In the genomic region with DNA sequence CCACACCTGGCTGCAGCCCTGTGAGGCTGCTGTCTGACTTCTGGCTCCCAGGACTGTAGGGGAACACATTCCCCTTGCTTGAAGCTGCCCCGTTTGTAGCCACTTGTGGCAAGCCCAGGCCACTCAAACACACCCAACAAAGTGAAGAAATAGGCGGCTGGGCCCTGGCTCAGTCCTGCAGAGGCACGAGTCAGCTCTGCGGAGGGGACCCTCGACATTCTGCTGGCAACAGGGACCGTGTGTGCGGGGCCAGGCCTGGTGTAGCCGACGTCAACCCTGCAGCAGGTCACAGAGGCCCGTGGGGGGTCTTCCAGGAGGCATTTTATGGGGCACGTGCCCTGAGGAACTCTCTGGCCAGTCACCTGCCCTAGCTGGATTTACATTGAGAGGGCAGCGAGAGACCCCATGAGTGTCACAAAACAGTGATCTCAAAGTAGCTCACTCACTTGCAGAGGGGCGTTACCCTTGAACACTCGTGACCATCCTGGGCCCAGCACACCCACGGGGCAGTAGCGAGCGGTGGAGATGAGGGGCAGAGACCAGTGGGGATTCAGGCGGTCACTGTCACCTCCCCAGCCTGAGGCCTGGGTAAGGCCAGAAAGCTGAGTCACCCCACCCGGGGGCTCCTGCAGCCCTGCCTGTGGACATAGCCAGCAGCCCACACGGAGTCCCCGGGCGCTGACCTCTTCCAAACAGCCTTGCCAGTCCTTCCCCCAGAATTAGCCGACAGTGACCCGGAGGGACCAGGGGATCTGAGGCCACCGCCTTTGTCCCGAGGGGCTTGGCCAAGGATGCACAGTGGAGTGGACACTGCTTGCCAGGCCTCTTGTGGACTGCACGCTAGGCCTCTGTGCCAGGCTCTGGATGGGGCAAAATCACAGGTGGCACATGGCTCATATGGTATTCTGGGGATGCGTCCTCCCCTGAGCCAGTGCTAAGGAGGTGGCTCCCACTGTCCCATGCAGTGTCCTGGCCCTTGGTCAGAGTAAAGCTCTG, we compare ENCODE assay signal across 16 cellular contexts.
"Had no signal": no experiment of that assay in that cellular context is flagged by ENCODE, and none has a peak within 500 bp of the region (broad histone marks: within the 10 kb centered on the region; RNA-seq: fewer than 3 reads in every experiment).

No MANE protein-coding gene starts in this region.

- H3K4me3 Mint-ChIP-seq: activated CD4-positive, alpha-beta memory T cell treated with anti-CD3 and anti-CD28 coated beads for 36 hours; activated naive CD8-positive, alpha-beta T cell treated with anti-CD3 and anti-CD28 coated beads, Interleukin-2, amount 50 U/mL, for 24 hours had no signal

- DNase-seq: activated CD4-positive, alpha-beta memory T cell treated with anti-CD3 and anti-CD28 coated beads for 36 hours; activated naive CD8-positive, alpha-beta T cell treated with anti-CD3 and anti-CD28 coated beads, Interleukin-2, amount 50 U/mL, for 24 hours; colonic mucosa; effector CD4-positive, alpha-beta T cell; foreskin melanocyte; islet precursor cell; left ventricle myocardium inferior; nucleus accumbens; stimulated activated CD4-positive, alpha-beta T cell treated with anti-CD3 and anti-CD28 coated beads, Interleukin-15, amount 100 ng/mL, for 24 hours; stimulated activated CD4-positive, alpha-beta T cell treated with anti-CD3 and anti-CD28 coated beads, Interleukin-4, amount 100 ng/mL, for 4 hours; stomach; T-helper 9 cell had no signal

- H3K9me3 ChIP-seq: colonic mucosa, prostate gland, thoracic aorta had no signal

- H3K36me3 ChIP-seq: cardiac muscle cell, colonic mucosa, heart left ventricle, left ventricle myocardium inferior, prostate gland, stomach, thoracic aorta had no signal

- H3K4me3 ChIP-seq: cardiac muscle cell, colonic mucosa, heart left ventricle, left ventricle myocardium inferior, prostate gland, stomach, thoracic aorta had no signal

- H3K4me1 Mint-ChIP-seq: activated naive CD8-positive, alpha-beta T cell treated with anti-CD3 and anti-CD28 coated beads, Interleukin-2, amount 50 U/mL, for 24 hours had no signal

- H3K27me3 Mint-ChIP-seq: activated CD4-positive, alpha-beta memory T cell treated with anti-CD3 and anti-CD28 coated beads for 36 hours had no signal

- ATAC-seq: activated naive CD8-positive, alpha-beta T cell treated with anti-CD3 and anti-CD28 coated beads, Interleukin-2, amount 50 U/mL, for 24 hours; heart left ventricle had no signal

- H3K27ac Mint-ChIP-seq: activated CD4-positive, alpha-beta memory T cell treated with anti-CD3 and anti-CD28 coated beads for 36 hours; activated naive CD8-positive, alpha-beta T cell treated with anti-CD3 and anti-CD28 coated beads, Interleukin-2, amount 50 U/mL, for 24 hours had no signal

- H3K27ac ChIP-seq: cardiac muscle cell, colonic mucosa, heart left ventricle, left ventricle myocardium inferior, prostate gland, stomach, thoracic aorta had no signal

- H3K27me3 ChIP-seq: cardiac muscle cell, colonic mucosa, stomach had no signal

- H3K36me3 Mint-ChIP-seq: activated CD4-positive, alpha-beta memory T cell treated with anti-CD3 and anti-CD28 coated beads for 36 hours had no signal

- H3K4me1 ChIP-seq: heart left ventricle, left ventricle myocardium inferior, prostate gland, stomach had no signal
